In the genomic region with DNA sequence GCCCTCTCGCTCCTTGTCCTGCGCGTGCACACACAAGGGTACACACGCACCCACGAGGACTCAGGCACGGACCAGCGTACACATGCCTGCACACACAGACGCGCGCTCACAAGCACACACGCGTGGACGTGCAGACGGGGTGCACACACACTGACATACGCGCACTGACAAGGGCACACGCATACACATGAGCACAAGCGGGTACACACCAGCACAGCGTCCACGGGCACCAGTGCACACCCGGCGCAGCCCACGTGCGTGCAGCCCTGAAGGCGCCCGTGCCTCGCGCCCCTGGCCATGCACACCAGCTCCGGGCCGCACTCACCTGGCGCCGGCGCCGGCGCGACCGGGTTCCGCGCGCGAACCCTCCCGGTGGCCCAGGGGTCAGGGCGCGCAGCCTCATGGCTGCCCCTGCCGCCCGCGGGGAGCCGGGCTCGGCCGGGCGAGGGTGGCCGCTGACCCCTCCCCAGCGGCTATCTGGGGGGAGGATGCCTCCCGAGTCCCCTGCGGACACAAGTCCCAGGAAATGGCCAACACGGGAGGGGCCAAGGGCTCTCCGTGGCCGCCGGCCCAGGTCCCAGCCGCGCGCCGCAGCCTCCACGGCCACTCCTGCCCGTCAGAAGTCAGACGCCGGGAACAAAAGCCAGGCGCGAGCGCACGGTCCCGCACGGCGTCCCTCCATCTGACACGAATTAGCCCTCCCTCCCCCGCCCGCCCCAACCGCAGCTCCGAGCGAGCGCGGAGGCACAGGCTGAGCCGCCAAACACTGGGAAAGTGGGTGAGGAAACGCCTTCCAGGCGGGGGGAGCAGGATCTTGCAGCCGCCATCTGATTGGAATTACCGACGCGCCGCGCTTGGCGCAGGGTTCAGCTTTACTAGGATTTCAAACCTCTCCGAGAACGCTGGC, we compare ENCODE assay signal across 1 cellular context.
TF ChIP-seq lines count a peak whose summit lies in the region.

No MANE protein-coding gene starts in this region.

TF ChIP-seq in HepG2, 621 proteins besides CTCF, POLR2A, EP300 and RAD21 (continued from another document and continues in another):
- no peak for TF ChIP-seq MED8 (CRISPR knock-in tag; IDR thresholded peaks at IDR 0.05; ENCODE audit: insufficient replicate concordance)
- TF ChIP-seq, protein P1, sequence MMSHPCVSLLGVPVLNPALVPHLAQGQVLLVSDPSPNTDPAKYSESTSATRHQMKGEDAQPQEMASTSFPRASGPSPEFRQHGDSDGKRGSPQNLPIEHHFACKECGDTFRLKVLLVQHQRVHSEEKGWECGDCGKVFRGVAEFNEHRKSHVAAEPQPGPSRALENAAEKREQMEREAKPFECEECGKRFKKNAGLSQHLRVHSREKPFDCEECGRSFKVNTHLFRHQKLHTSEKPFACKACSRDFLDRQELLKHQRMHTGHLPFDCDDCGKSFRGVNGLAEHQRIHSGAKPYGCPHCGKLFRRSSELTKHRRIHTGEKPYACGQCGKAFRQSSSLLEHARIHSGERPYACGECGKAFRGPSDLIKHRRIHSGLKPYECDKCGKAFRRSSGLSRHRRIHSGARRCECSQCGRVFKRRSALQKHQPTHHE (CRISPR knock-in tag; IDR thresholded peaks at IDR 0.05; ENCODE audit: borderline replicate concordance): no peak
- TF ChIP-seq ZBTB38 (CRISPR knock-in tag; IDR thresholded peaks at IDR 0.05): peak; percentile 86
- no peak for TF ChIP-seq DNMT1 (CRISPR knock-in tag; IDR thresholded peaks at IDR 0.05)
- TF ChIP-seq AGO2 (optimal IDR thresholded peaks at IDR 0.05; ENCODE audit: low read depth, low read length): peak; percentile 78
- no peak for TF ChIP-seq PPARG (CRISPR knock-in tag; conservative IDR thresholded peaks at IDR 0.05)
- no peak for TF ChIP-seq TCF12 (IDR thresholded peaks at IDR 0.05)
- no peak for TF ChIP-seq TCF12 (CRISPR knock-in tag; IDR thresholded peaks at IDR 0.05)
- no peak for TF ChIP-seq ARNTL (CRISPR knock-in tag; IDR thresholded peaks at IDR 0.05)
- peak; percentile 70 for TF ChIP-seq RBFOX2 (IDR thresholded peaks at IDR 0.05; ENCODE audit: low read depth, low read length)
- TF ChIP-seq, protein P2, sequence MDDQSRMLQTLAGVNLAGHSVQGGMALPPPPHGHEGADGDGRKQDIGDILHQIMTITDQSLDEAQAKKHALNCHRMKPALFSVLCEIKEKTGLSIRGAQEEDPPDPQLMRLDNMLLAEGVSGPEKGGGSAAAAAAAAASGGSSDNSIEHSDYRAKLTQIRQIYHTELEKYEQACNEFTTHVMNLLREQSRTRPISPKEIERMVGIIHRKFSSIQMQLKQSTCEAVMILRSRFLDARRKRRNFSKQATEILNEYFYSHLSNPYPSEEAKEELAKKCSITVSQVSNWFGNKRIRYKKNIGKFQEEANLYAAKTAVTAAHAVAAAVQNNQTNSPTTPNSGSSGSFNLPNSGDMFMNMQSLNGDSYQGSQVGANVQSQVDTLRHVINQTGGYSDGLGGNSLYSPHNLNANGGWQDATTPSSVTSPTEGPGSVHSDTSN (CRISPR knock-in tag; IDR thresholded peaks at IDR 0.05; ENCODE audit: borderline replicate concordance): no peak
- TF ChIP-seq, protein P3, sequence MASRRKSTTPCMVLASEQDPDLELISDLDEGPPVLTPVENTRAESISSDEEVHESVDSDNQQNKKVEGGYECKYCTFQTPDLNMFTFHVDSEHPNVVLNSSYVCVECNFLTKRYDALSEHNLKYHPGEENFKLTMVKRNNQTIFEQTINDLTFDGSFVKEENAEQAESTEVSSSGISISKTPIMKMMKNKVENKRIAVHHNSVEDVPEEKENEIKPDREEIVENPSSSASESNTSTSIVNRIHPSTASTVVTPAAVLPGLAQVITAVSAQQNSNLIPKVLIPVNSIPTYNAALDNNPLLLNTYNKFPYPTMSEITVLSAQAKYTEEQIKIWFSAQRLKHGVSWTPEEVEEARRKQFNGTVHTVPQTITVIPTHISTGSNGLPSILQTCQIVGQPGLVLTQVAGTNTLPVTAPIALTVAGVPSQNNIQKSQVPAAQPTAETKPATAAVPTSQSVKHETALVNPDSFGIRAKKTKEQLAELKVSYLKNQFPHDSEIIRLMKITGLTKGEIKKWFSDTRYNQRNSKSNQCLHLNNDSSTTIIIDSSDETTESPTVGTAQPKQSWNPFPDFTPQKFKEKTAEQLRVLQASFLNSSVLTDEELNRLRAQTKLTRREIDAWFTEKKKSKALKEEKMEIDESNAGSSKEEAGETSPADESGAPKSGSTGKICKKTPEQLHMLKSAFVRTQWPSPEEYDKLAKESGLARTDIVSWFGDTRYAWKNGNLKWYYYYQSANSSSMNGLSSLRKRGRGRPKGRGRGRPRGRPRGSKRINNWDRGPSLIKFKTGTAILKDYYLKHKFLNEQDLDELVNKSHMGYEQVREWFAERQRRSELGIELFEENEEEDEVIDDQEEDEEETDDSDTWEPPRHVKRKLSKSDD (CRISPR knock-in tag; IDR thresholded peaks at IDR 0.05; ENCODE audit: low read depth): peak; percentile 76; the same call in 1 of the 2 replicates
- TF ChIP-seq ZSCAN9 (CRISPR knock-in tag; IDR thresholded peaks at IDR 0.05; ENCODE audit: borderline replicate concordance): no peak
- TF ChIP-seq PHF20 (CRISPR knock-in tag; IDR thresholded peaks at IDR 0.05): no peak
- TF ChIP-seq, protein P4, sequence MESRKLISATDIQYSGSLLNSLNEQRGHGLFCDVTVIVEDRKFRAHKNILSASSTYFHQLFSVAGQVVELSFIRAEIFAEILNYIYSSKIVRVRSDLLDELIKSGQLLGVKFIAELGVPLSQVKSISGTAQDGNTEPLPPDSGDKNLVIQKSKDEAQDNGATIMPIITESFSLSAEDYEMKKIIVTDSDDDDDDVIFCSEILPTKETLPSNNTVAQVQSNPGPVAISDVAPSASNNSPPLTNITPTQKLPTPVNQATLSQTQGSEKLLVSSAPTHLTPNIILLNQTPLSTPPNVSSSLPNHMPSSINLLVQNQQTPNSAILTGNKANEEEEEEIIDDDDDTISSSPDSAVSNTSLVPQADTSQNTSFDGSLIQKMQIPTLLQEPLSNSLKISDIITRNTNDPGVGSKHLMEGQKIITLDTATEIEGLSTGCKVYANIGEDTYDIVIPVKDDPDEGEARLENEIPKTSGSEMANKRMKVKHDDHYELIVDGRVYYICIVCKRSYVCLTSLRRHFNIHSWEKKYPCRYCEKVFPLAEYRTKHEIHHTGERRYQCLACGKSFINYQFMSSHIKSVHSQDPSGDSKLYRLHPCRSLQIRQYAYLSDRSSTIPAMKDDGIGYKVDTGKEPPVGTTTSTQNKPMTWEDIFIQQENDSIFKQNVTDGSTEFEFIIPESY (CRISPR knock-in tag; IDR thresholded peaks at IDR 0.05): peak; percentile 85
- no peak for TF ChIP-seq YEATS4 (CRISPR knock-in tag; IDR thresholded peaks at IDR 0.05; ENCODE audit: borderline replicate concordance)
- TF ChIP-seq, protein P5, sequence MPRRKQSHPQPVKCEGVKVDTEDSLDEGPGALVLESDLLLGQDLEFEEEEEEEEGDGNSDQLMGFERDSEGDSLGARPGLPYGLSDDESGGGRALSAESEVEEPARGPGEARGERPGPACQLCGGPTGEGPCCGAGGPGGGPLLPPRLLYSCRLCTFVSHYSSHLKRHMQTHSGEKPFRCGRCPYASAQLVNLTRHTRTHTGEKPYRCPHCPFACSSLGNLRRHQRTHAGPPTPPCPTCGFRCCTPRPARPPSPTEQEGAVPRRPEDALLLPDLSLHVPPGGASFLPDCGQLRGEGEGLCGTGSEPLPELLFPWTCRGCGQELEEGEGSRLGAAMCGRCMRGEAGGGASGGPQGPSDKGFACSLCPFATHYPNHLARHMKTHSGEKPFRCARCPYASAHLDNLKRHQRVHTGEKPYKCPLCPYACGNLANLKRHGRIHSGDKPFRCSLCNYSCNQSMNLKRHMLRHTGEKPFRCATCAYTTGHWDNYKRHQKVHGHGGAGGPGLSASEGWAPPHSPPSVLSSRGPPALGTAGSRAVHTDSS (CRISPR knock-in tag; conservative IDR thresholded peaks at IDR 0.05): no peak
- no peak for TF ChIP-seq KLF16 (CRISPR knock-in tag; IDR thresholded peaks at IDR 0.05)
- no peak for TF ChIP-seq KAT7 (CRISPR knock-in tag; IDR thresholded peaks at IDR 0.05; ENCODE audit: borderline replicate concordance)
- TF ChIP-seq MIER2 (CRISPR knock-in tag; IDR thresholded peaks at IDR 0.05): no peak
- TF ChIP-seq PRPF4 (IDR thresholded peaks at IDR 0.05; ENCODE audit: low read depth, low read length, poor library complexity, severe bottlenecking): peak; percentile 83
- no peak for TF ChIP-seq FOXA1 (IDR thresholded peaks at IDR 0.05)
- no peak for TF ChIP-seq FOXA1 (CRISPR knock-in tag; IDR thresholded peaks at IDR 0.05)
- peak; percentile 46 for TF ChIP-seq HOXA3 (CRISPR knock-in tag; IDR thresholded peaks at IDR 0.05)
- TF ChIP-seq, protein P6, sequence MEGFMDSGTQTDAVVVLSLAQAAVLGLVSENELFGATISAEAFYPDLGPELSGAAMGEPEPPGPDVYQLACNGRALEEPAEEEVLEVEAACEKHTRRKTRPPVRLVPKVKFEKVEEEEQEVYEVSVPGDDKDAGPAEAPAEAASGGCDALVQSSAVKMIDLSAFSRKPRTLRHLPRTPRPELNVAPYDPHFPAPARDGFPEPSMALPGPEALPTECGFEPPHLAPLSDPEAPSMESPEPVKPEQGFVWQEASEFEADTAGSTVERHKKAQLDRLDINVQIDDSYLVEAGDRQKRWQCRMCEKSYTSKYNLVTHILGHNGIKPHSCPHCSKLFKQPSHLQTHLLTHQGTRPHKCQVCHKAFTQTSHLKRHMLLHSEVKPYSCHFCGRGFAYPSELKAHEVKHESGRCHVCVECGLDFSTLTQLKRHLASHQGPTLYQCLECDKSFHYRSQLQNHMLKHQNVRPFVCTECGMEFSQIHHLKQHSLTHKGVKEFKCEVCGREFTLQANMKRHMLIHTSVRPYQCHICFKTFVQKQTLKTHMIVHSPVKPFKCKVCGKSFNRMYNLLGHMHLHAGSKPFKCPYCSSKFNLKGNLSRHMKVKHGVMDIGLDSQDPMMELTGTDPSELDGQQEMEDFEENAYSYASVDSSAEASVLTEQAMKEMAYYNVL (CRISPR knock-in tag; IDR thresholded peaks at IDR 0.05; ENCODE audit: borderline replicate concordance): no peak
- no peak for TF ChIP-seq KDM5A (IDR thresholded peaks at IDR 0.05; ENCODE audit: borderline replicate concordance, low read length)
- TF ChIP-seq, protein P7, sequence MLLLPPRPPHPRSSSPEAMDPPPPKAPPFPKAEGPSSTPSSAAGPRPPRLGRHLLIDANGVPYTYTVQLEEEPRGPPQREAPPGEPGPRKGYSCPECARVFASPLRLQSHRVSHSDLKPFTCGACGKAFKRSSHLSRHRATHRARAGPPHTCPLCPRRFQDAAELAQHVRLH (CRISPR knock-in tag; IDR thresholded peaks at IDR 0.05; ENCODE audit: borderline replicate concordance, low read depth): no peak
- TF ChIP-seq ZFP37 (CRISPR knock-in tag; IDR thresholded peaks at IDR 0.05; ENCODE audit: borderline replicate concordance): no peak
- TF ChIP-seq ZNF674 (CRISPR knock-in tag; IDR thresholded peaks at IDR 0.05; ENCODE audit: low read depth): no peak
- TF ChIP-seq, protein P8, sequence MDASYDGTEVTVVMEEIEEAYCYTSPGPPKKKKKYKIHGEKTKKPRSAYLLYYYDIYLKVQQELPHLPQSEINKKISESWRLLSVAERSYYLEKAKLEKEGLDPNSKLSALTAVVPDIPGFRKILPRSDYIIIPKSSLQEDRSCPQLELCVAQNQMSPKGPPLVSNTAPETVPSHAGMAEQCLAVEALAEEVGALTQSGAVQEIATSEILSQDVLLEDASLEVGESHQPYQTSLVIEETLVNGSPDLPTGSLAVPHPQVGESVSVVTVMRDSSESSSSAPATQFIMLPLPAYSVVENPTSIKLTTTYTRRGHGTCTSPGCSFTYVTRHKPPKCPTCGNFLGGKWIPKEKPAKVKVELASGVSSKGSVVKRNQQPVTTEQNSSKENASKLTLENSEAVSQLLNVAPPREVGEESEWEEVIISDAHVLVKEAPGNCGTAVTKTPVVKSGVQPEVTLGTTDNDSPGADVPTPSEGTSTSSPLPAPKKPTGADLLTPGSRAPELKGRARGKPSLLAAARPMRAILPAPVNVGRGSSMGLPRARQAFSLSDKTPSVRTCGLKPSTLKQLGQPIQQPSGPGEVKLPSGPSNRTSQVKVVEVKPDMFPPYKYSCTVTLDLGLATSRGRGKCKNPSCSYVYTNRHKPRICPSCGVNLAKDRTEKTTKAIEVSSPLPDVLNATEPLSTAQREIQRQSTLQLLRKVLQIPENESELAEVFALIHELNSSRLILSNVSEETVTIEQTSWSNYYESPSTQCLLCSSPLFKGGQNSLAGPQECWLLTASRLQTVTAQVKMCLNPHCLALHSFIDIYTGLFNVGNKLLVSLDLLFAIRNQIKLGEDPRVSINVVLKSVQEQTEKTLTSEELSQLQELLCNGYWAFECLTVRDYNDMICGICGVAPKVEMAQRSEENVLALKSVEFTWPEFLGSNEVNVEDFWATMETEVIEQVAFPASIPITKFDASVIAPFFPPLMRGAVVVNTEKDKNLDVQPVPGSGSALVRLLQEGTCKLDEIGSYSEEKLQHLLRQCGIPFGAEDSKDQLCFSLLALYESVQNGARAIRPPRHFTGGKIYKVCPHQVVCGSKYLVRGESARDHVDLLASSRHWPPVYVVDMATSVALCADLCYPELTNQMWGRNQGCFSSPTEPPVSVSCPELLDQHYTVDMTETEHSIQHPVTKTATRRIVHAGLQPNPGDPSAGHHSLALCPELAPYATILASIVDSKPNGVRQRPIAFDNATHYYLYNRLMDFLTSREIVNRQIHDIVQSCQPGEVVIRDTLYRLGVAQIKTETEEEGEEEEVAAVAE (CRISPR knock-in tag; IDR thresholded peaks at IDR 0.05; ENCODE audit: borderline replicate concordance): no peak
- peak; percentile 30 for TF ChIP-seq RBM22 (optimal IDR thresholded peaks at IDR 0.05; ENCODE audit: low read length)
- peak; percentile 23; the same call in 1 of the 2 replicates for TF ChIP-seq GABPB1 (CRISPR knock-in tag; IDR thresholded peaks at IDR 0.05)
- TF ChIP-seq ZNF644 (CRISPR knock-in tag; IDR thresholded peaks at IDR 0.05; ENCODE audit: low read depth): no peak
- no peak for TF ChIP-seq ZNF569 (CRISPR knock-in tag; IDR thresholded peaks at IDR 0.05; ENCODE audit: borderline replicate concordance)
- TF ChIP-seq, protein P9, sequence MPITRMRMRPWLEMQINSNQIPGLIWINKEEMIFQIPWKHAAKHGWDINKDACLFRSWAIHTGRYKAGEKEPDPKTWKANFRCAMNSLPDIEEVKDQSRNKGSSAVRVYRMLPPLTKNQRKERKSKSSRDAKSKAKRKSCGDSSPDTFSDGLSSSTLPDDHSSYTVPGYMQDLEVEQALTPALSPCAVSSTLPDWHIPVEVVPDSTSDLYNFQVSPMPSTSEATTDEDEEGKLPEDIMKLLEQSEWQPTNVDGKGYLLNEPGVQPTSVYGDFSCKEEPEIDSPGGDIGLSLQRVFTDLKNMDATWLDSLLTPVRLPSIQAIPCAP (CRISPR knock-in tag; IDR thresholded peaks at IDR 0.05; ENCODE audit: low read depth): no peak
- TF ChIP-seq HDAC6 (IDR thresholded peaks at IDR 0.05; ENCODE audit: low read depth, low read length): no peak
